Comparison of ENCODE assay signal across 19 cellular contexts in genomic region chr12:47209014-47209413, GRCh38.
DNase-seq lines count a peak whose midpoint lies in the region; ATAC-seq and TF ChIP-seq lines count a peak whose summit lies in the region.
"Had no signal": no experiment of that assay in that cellular context is flagged by ENCODE, and none has a peak within 500 bp of the region (broad histone marks: within the 10 kb centered on the region; RNA-seq: fewer than 3 reads in every experiment).

No MANE protein-coding gene starts in this region.

- peaks cover 61% of the 10 kb centered on the region for H3K36me3 Mint-ChIP-seq in activated naive CD4-positive, alpha-beta T cell treated with anti-CD3 and anti-CD28 coated beads, Interleukin-2, amount 50 U/mL, for 24 hours
- peaks cover 75% of the 10 kb centered on the region for H3K36me3 Mint-ChIP-seq in central memory CD8-positive, alpha-beta T cell (ENCODE audit: insufficient read depth)
- peaks cover 37 to 61% of the 10 kb centered on the region in 2 donors for H3K36me3 Mint-ChIP-seq in stimulated activated naive B cell treated with anti-CD40 and anti-IgM and Interleukin-4, amounts not matched to agents 10 μg/mL and 1 μg/mL and 100 μg/mL, for 72 hours

- peak overlapping the region; percentile 97 for H3K27ac Mint-ChIP-seq in activated naive CD4-positive, alpha-beta T cell treated with anti-CD3 and anti-CD28 coated beads, Interleukin-2, amount 50 U/mL, for 24 hours
- H3K27ac Mint-ChIP-seq in central memory CD8-positive, alpha-beta T cell (ENCODE audit: low read depth) = peak overlapping the region; percentile 69
- H3K27ac Mint-ChIP-seq in stimulated activated naive B cell treated with anti-CD40 and anti-IgM and Interleukin-4, amounts not matched to agents 10 μg/mL and 1 μg/mL and 100 μg/mL, for 72 hours = peak overlapping the region; percentile 83

- H3K27ac ChIP-seq in Peyer's patch = peak overlapping the region in 3 of 4 donors; percentile 41 to 79 (median 68)
- H3K27ac ChIP-seq: brain microvascular endothelial cell had no signal

- peaks cover 68% of the 10 kb centered on the region for H3K4me1 Mint-ChIP-seq in activated naive CD4-positive, alpha-beta T cell treated with anti-CD3 and anti-CD28 coated beads, Interleukin-2, amount 50 U/mL, for 24 hours
- H3K4me1 Mint-ChIP-seq in central memory CD8-positive, alpha-beta T cell = peaks cover 81% of the 10 kb centered on the region
- H3K4me1 Mint-ChIP-seq in stimulated activated naive B cell treated with anti-CD40 and anti-IgM and Interleukin-4, amounts not matched to agents 10 μg/mL and 1 μg/mL and 100 μg/mL, for 72 hours = peaks cover 38 to 88% of the 10 kb centered on the region in 2 donors

- TF ChIP-seq POLR2A in Peyer's patch (IDR thresholded peaks at IDR 0.05) = no peak

- H3K9me3 ChIP-seq in Peyer's patch = no peaks in the 10 kb centered on the region

- no peak for DNase-seq in activated naive CD4-positive, alpha-beta T cell (lab: John Stamatoyannopoulos, UW)
- DNase-seq in Peyer's patch = no peak
- DNase-seq in central memory CD8-positive, alpha-beta T cell (ENCODE audit: low spot score in 2 of 2) = no peak
- DNase-seq in stimulated activated naive B cell treated with anti-CD40 and anti-IgM and Interleukin-4, amounts not matched to agents 10 μg/mL and 1 μg/mL and 100 μg/mL, for 72 hours = no peak
- no peak for DNase-seq in SW 1271 (lab: John Stamatoyannopoulos, UW)
- DNase-seq in anterior cingulate cortex (lab: John Stamatoyannopoulos, UW) = no peak
- DNase-seq: activated CD4-positive, alpha-beta T cell treated with anti-CD3 and anti-CD28 coated beads for 4 hours; activated effector memory CD4-positive, alpha-beta T cell treated with anti-CD3 and anti-CD28 coated beads, Interleukin-2, amount 50 U/mL, for 16 hours; brain microvascular endothelial cell; dermis blood vessel endothelial cell; glutamatergic neuron; islet precursor cell; NCI-H1436; NCI-H345; right cardiac atrium; SIG-M5; T1000 had no signal

- H3K27me3 Mint-ChIP-seq in activated naive CD4-positive, alpha-beta T cell treated with anti-CD3 and anti-CD28 coated beads, Interleukin-2, amount 50 U/mL, for 24 hours = no peaks in the 10 kb centered on the region
- no peaks in the 10 kb centered on the region for H3K27me3 Mint-ChIP-seq in central memory CD8-positive, alpha-beta T cell
- H3K27me3 Mint-ChIP-seq in stimulated activated naive B cell treated with anti-CD40 and anti-IgM and Interleukin-4, amounts not matched to agents 10 μg/mL and 1 μg/mL and 100 μg/mL, for 72 hours = no peaks in the 10 kb centered on the region

- no peak for ATAC-seq in central memory CD8-positive, alpha-beta T cell (replicated peaks; ENCODE audit: extremely low read depth, poor library complexity, severe bottlenecking)
- ATAC-seq in stimulated activated naive B cell treated with anti-CD40 and anti-IgM and Interleukin-4, amounts not matched to agents 10 μg/mL and 1 μg/mL and 100 μg/mL, for 72 hours (replicated peaks) = no peak
- no peak for ATAC-seq in GM18861 (IDR thresholded peaks at IDR 0.05; ENCODE audit: unreplicated experiment)
- ATAC-seq: right cardiac atrium had no signal

- TF ChIP-seq CTCF in Peyer's patch (IDR thresholded peaks at IDR 0.05) = no peak

- no peaks in the 10 kb centered on the region for H3K9me3 Mint-ChIP-seq in activated naive CD4-positive, alpha-beta T cell treated with anti-CD3 and anti-CD28 coated beads, Interleukin-2, amount 50 U/mL, for 24 hours
- H3K9me3 Mint-ChIP-seq in central memory CD8-positive, alpha-beta T cell = no peaks in the 10 kb centered on the region
- H3K9me3 Mint-ChIP-seq in stimulated activated naive B cell treated with anti-CD40 and anti-IgM and Interleukin-4, amounts not matched to agents 10 μg/mL and 1 μg/mL and 100 μg/mL, for 72 hours = peaks cover 1 to 4% of the 10 kb centered on the region in 2 donors

- H3K4me3 Mint-ChIP-seq in activated naive CD4-positive, alpha-beta T cell treated with anti-CD3 and anti-CD28 coated beads, Interleukin-2, amount 50 U/mL, for 24 hours = peak overlapping the region; percentile 97
- peak overlapping the region; percentile 72 for H3K4me3 Mint-ChIP-seq in central memory CD8-positive, alpha-beta T cell
- peak overlapping the region in 1 of 2 donors; percentile 70 for H3K4me3 Mint-ChIP-seq in stimulated activated naive B cell treated with anti-CD40 and anti-IgM and Interleukin-4, amounts not matched to agents 10 μg/mL and 1 μg/mL and 100 μg/mL, for 72 hours

- no peaks in the 10 kb centered on the region for H3K27me3 ChIP-seq in Peyer's patch
- H3K27me3 ChIP-seq: brain microvascular endothelial cell had no signal

- H3K4me3 ChIP-seq in Peyer's patch = no peak overlapping the region

- H3K4me1 ChIP-seq in Peyer's patch = peaks cover 0 to 17% (median 10%) of the 10 kb centered on the region in 4 donors

- no peaks in the 10 kb centered on the region for H3K36me3 ChIP-seq in Peyer's patch
- H3K36me3 ChIP-seq: brain microvascular endothelial cell had no signal
